18 cellular contexts compared by ENCODE assay signal in the genomic region with DNA sequence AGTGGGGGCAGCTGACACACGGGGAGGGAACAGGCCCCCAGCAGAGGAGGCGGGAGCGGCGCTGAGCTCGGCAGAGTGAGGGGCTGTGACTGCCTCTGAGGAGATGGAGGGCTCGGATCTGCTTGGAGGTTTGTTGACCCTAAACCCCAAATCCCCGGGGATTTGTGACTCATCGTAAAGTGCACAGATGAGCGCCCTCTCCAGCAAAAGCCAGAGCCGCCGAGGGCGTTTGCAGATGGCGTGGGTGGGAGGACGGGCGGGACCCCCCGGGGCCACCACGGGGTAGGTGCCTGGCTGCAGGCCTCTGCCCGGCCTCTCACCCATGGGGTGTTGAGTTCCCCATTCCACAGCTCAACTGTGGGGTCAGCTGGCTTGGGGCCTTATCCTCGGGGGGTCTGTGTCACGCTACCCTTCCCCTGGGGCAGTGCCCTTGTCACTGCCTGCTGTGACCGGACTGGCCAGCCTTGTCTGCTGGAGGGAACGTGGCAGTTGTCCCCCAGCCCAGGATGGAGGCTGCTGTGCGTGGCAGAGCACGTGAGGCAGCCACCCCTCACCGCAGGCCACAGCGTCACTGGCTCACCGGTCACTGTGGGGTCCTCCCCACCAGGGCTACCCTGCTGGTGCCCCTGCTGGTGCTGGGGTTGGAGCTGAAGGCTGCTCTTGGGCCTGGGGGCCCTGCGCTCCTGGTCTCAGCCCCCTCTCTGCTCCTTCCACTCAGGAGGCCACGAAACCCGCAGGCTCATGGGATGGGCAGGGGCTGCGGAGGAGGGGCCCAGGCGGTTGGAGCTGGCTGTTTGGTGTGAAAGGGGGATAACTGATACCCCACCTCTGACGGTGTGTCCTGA. TPM values are rescaled to one million over a fixed set of nuclear protein-coding genes. Genes with fewer than 3 reads are reported as not detected.
DNase-seq lines count a peak whose midpoint lies in the region; ATAC-seq and TF ChIP-seq lines count a peak whose summit lies in the region.
"Had no signal": no experiment of that assay in that cellular context is flagged by ENCODE, and none has a peak within 500 bp of the region (broad histone marks: within the 10 kb centered on the region; RNA-seq: fewer than 3 reads in every experiment).

No MANE protein-coding gene starts in this region.

- H3K9me3 ChIP-seq in BLaER1 treated with 17β-estradiol and CSF1 and Interleukin-3, amounts not matched to agents 10 nM and 100 nM (replicated peaks in 1 of 11) = no peaks in the 10 kb centered on the region
- H3K9me3 ChIP-seq: Peyer's patch had no signal

- H3K4me1 ChIP-seq in BLaER1 treated with 17β-estradiol and CSF1 and Interleukin-3, amounts not matched to agents 10 nM and 100 nM = peaks cover 12 to 49% (median 42%) of the 10 kb centered on the region in 10 experiments; a peak in 19 of 20 replicates
- H3K4me1 ChIP-seq: Peyer's patch had no signal

- no peak for ATAC-seq in HG02623 (IDR thresholded peaks at IDR 0.05; ENCODE audit: unreplicated experiment)
- ATAC-seq in HG03432 (IDR thresholded peaks at IDR 0.05; ENCODE audit: unreplicated experiment) = no peak

- DNase-seq in NCI-H1436 (lab: John Stamatoyannopoulos, UW) (peak; percentile 12), NCI-H1436 treated with DMSO at 0.1 percent for 48 hours (lab: John Stamatoyannopoulos, UW) (no peak), NCI-H69 (lab: John Stamatoyannopoulos, UW) (peak; percentile 80), dorsolateral prefrontal cortex (peak in 1 of 10 donors; percentile 36), retina (no peak)
- DNase-seq: C1 segment of cervical spinal cord, DMS 273 treated with DMSO at 0.1 percent for 48 hours, NCI-H1092 treated with DMSO at 0.1 percent for 48 hours, NCI-H1694 treated with DMSO at 0.1 percent for 48 hours, NCI-H774, Peyer's patch, SHP77 had no signal

- H4K20me1 ChIP-seq in BLaER1 treated with 17β-estradiol and CSF1 and Interleukin-3, amounts not matched to agents 10 nM and 100 nM = peaks cover 0 to 100% (median 59%) of the 10 kb centered on the region in 11 experiments; a peak in 20 of 22 replicates

- H3K27me3 ChIP-seq in BLaER1 treated with 17β-estradiol and CSF1 and Interleukin-3, amounts not matched to agents 10 nM and 100 nM = peaks cover 16 to 71% (median 38%) of the 10 kb centered on the region in 11 experiments; a peak in 19 of 22 replicates
- no peaks in the 10 kb centered on the region for H3K27me3 ChIP-seq in dorsolateral prefrontal cortex
- H3K27me3 ChIP-seq: Peyer's patch had no signal

- H3K9ac ChIP-seq in BLaER1 treated with 17β-estradiol and CSF1 and Interleukin-3, amounts not matched to agents 10 nM and 100 nM = no peak overlapping the region
- H3K9ac ChIP-seq: KMS-11 had no signal

- TF ChIP-seq CTCF in dorsolateral prefrontal cortex (IDR thresholded peaks at IDR 0.05 in 54 of 56, conservative IDR thresholded peaks at IDR 0.05 in 2 of 56; ENCODE audit: low read depth in 1 of 56, partially characterized antibody in 56 of 56) = no peak

- peak overlapping the region in 1 of 10 experiments; percentile 16; a peak in 1 of 20 replicates for H3K4me3 ChIP-seq in BLaER1 treated with 17β-estradiol and CSF1 and Interleukin-3, amounts not matched to agents 10 nM and 100 nM
- peak overlapping the region in 4 of 59 donors; percentile 3 to 42 (median 19) for H3K4me3 ChIP-seq in dorsolateral prefrontal cortex
- H3K4me3 ChIP-seq: GM23338, Peyer's patch had no signal

- H3K36me3 ChIP-seq in BLaER1 treated with 17β-estradiol and CSF1 and Interleukin-3, amounts not matched to agents 10 nM and 100 nM = no peaks in the 10 kb centered on the region
- H3K36me3 ChIP-seq: Peyer's patch had no signal

- intact Hi-C loops in dorsolateral prefrontal cortex (cut with DNase I) = loop anchor here (5.0 kb wide), 2 partner anchors 54 to 96 kb away; partner anchors contain the start of gene TOLLIP (in 1 of the 2)

- no peak overlapping the region for H3K27ac ChIP-seq in BLaER1 treated with 17β-estradiol and CSF1 and Interleukin-3, amounts not matched to agents 10 nM and 100 nM
- H3K27ac ChIP-seq in dorsolateral prefrontal cortex = peak overlapping the region in 35 of 59 donors; percentile 9 to 99 (median 45)
- H3K27ac ChIP-seq: 22Rv1, KMS-11, Peyer's patch had no signal

- H3K4me2 ChIP-seq in BLaER1 treated with 17β-estradiol and CSF1 and Interleukin-3, amounts not matched to agents 10 nM and 100 nM = peak overlapping the region; percentile 41 to 94 (median 84)
- H3K4me2 ChIP-seq: GM23338, KMS-11 had no signal

RNA-seq across cellular contexts. Expression of gene BRSK2, which starts 13.3 kb away (rescaled TPM):
- total RNA-seq in dorsolateral prefrontal cortex = 100 to 1,000 TPM in 115 of 120 experiments, 10 to 100 TPM in 5; 82.1 to 191 (median 130) TPM

Comparison
In these comparisons a context has a peak if more than half of its experiments do, and no peak if none do; other contexts are left out.
1. DNase-seq: peak in NCI-H1436 (single experiment) and NCI-H69 (single experiment); none in NCI-H1436 treated with DMSO at 0.1 percent for 48 hours (single experiment) and retina (single experiment).
2. H3K27ac ChIP-seq: peak in dorsolateral prefrontal cortex (35 of 59); none in BLaER1 treated with 17β-estradiol and CSF1 and Interleukin-3, amounts not matched to agents 10 nM and 100 nM (0 of 11).